Comparison of ENCODE assay signal across 21 cellular contexts in the genomic region with DNA sequence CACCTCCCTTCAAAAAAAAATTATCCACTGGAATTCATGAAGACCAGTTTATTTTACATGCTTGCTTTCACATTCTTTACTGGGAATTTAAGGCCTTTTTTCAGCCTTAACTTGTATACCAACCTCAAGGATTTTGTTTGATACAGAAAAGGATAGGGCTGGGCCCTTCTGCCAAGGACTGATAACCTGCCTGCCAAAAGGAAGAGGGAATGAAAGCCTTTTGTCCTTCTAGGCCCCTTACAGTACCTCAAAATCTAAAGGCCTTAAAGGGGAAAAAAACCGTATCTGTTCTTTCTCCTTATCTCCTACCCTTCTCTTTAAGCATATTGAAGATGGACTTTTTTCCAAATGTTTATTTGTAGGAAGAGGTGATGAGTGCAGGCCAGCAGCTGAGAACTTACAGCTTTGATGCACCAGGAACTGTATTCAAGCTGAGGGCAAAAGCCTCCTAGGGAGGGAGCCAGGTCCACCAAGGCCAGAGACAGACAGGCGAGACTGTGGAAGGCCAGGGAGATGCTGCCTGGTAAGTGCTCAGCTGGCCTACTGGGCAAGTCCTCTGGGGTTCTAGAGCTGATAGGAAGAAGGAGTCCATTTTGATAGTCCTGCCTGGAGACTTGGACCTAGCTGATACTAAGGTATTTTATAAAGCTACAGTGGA. TPM values are rescaled to one million over a fixed set of nuclear protein-coding genes. Genes with fewer than 3 reads are reported as not detected.
A peak's percentile ranks its signal among the peaks of the same experiment; 100 is the strongest.
DNase-seq lines count a peak whose midpoint lies in the region; TF ChIP-seq lines count a peak whose summit lies in the region.
"Had no signal": no experiment of that assay in that cellular context is flagged by ENCODE, and none has a peak within 500 bp of the region (broad histone marks: within the 10 kb centered on the region; RNA-seq: fewer than 3 reads in every experiment).

No MANE protein-coding gene starts in this region.

- peak overlapping the region; percentile 47 for H3K27ac Mint-ChIP-seq in activated CD4-positive, alpha-beta memory T cell treated with anti-CD3 and anti-CD28 coated beads, Interleukin-2, amount 10 ng/mL, durations not matched to agents 7 days and 5 days
- no peak overlapping the region for H3K27ac Mint-ChIP-seq in activated CD4-positive, alpha-beta memory T cell treated with anti-CD3 and anti-CD28 coated beads for 36 hours
- H3K27ac Mint-ChIP-seq: activated naive CD8-positive, alpha-beta T cell treated with anti-CD3 and anti-CD28 coated beads, Interleukin-2, amount 10 ng/mL, durations not matched to agents 7 days and 5 days; memory B cell; stimulated activated naive CD8-positive, alpha-beta T cell treated with anti-CD3 and anti-CD28 coated beads, Interleukin-15, Interleukin-2, amounts not matched to agents 100 ng/mL and 50 ng/mL, for 24 hours had no signal

- H3K4me3 ChIP-seq in dorsolateral prefrontal cortex (no peak overlapping the region), sigmoid colon (no peak overlapping the region)
- H3K4me3 ChIP-seq: A549, SK-N-MC had no signal

- peaks cover 0 to 10% (median 7%) of the 10 kb centered on the region in 4 donors for H3K4me1 ChIP-seq in sigmoid colon

- no peaks in the 10 kb centered on the region for H3K9me3 Mint-ChIP-seq in activated CD4-positive, alpha-beta memory T cell treated with anti-CD3 and anti-CD28 coated beads, Interleukin-2, amount 10 ng/mL, durations not matched to agents 7 days and 5 days
- H3K9me3 Mint-ChIP-seq in activated CD4-positive, alpha-beta memory T cell treated with anti-CD3 and anti-CD28 coated beads for 36 hours: no peaks in the 10 kb centered on the region
- H3K9me3 Mint-ChIP-seq: activated naive CD8-positive, alpha-beta T cell treated with anti-CD3 and anti-CD28 coated beads, Interleukin-2, amount 10 ng/mL, durations not matched to agents 7 days and 5 days; memory B cell; stimulated activated naive CD8-positive, alpha-beta T cell treated with anti-CD3 and anti-CD28 coated beads, Interleukin-15, Interleukin-2, amounts not matched to agents 100 ng/mL and 50 ng/mL, for 24 hours had no signal

- peak overlapping the region in 35 of 59 donors; percentile 0 to 71 (median 35) for H3K27ac ChIP-seq in dorsolateral prefrontal cortex
- H3K27ac ChIP-seq in sigmoid colon: peak overlapping the region in 3 of 4 donors; percentile 25 to 48 (median 44)
- H3K27ac ChIP-seq: A549, SK-N-MC had no signal

- no peaks in the 10 kb centered on the region for H3K27me3 Mint-ChIP-seq in activated CD4-positive, alpha-beta memory T cell treated with anti-CD3 and anti-CD28 coated beads, Interleukin-2, amount 10 ng/mL, durations not matched to agents 7 days and 5 days
- no peaks in the 10 kb centered on the region for H3K27me3 Mint-ChIP-seq in activated CD4-positive, alpha-beta memory T cell treated with anti-CD3 and anti-CD28 coated beads for 36 hours
- H3K27me3 Mint-ChIP-seq: activated CD8-positive, alpha-beta memory T cell treated with anti-CD3 and anti-CD28 coated beads, Interleukin-2, amount 10 ng/mL, durations not matched to agents 7 days and 5 days; activated naive CD8-positive, alpha-beta T cell treated with anti-CD3 and anti-CD28 coated beads, Interleukin-2, amount 10 ng/mL, durations not matched to agents 7 days and 5 days; memory B cell; stimulated activated naive CD8-positive, alpha-beta T cell treated with anti-CD3 and anti-CD28 coated beads, Interleukin-15, Interleukin-2, amounts not matched to agents 100 ng/mL and 50 ng/mL, for 24 hours had no signal

- peaks cover 34% of the 10 kb centered on the region for H3K4me1 Mint-ChIP-seq in activated CD4-positive, alpha-beta memory T cell treated with anti-CD3 and anti-CD28 coated beads, Interleukin-2, amount 10 ng/mL, durations not matched to agents 7 days and 5 days
- H3K4me1 Mint-ChIP-seq in activated CD4-positive, alpha-beta memory T cell treated with anti-CD3 and anti-CD28 coated beads for 36 hours (ENCODE audit: low read depth): no peaks in the 10 kb centered on the region

- TF ChIP-seq EP300 in sigmoid colon (IDR thresholded peaks at IDR 0.05): no peak

- POLR2A ChIA-PET in activated CD4-positive, alpha-beta memory T cell treated with anti-CD3 and anti-CD28 coated beads, Interleukin-2, amount 10 ng/mL, durations not matched to agents 7 days and 5 days (lab: Charles Lee): interaction anchor here (1.6 kb wide), 1 partner anchor 11 kb away, joined by 4 read pairs; no protein-coding TSS in a partner anchor
- POLR2A ChIA-PET in activated CD4-positive, alpha-beta memory T cell treated with anti-CD3 and anti-CD28 coated beads for 36 hours (lab: Charles Lee): interaction anchor here (0.6 kb wide), 1 partner anchor 589 kb away, joined by 3 read pairs; no protein-coding TSS in a partner anchor

- no peaks in the 10 kb centered on the region for H3K27me3 ChIP-seq in dorsolateral prefrontal cortex
- no peaks in the 10 kb centered on the region for H3K27me3 ChIP-seq in sigmoid colon

- TF ChIP-seq POLR2A in sigmoid colon (IDR thresholded peaks at IDR 0.05): no peak

- H3K9me3 ChIP-seq in sigmoid colon: no peaks in the 10 kb centered on the region
- H3K9me3 ChIP-seq: A549 had no signal

- peaks cover 22 to 96% (median 59%) of the 10 kb centered on the region in 4 donors for H3K36me3 ChIP-seq in sigmoid colon

- TF ChIP-seq CTCF in dorsolateral prefrontal cortex (IDR thresholded peaks at IDR 0.05 in 54 of 56, conservative IDR thresholded peaks at IDR 0.05 in 2 of 56; ENCODE audit: low read depth in 1 of 56, partially characterized antibody in 56 of 56): no peak
- no peak for TF ChIP-seq CTCF in sigmoid colon (IDR thresholded peaks at IDR 0.05)

- intact Hi-C loops in activated CD4-positive, alpha-beta memory T cell treated with anti-CD3 and anti-CD28 coated beads for 36 hours (cut with micrococcal nuclease): no loop called here
- intact Hi-C loops in dorsolateral prefrontal cortex (cut with DNase I) (loop anchor here in 1 of 2 donors (5.0 kb wide), 1 partner anchor 39 kb away; the partner anchor contains the start of gene CNOT8), sigmoid colon (cut with DNase I) (no loop called here)

- H3K4me3 Mint-ChIP-seq in activated CD4-positive, alpha-beta memory T cell treated with anti-CD3 and anti-CD28 coated beads, Interleukin-2, amount 10 ng/mL, durations not matched to agents 7 days and 5 days: no peak overlapping the region
- no peak overlapping the region for H3K4me3 Mint-ChIP-seq in activated CD4-positive, alpha-beta memory T cell treated with anti-CD3 and anti-CD28 coated beads for 36 hours
- H3K4me3 Mint-ChIP-seq: activated CD8-positive, alpha-beta memory T cell treated with anti-CD3 and anti-CD28 coated beads, Interleukin-2, amount 10 ng/mL, durations not matched to agents 7 days and 5 days; activated naive CD8-positive, alpha-beta T cell treated with anti-CD3 and anti-CD28 coated beads, Interleukin-2, amount 10 ng/mL, durations not matched to agents 7 days and 5 days; memory B cell; stimulated activated naive CD8-positive, alpha-beta T cell treated with anti-CD3 and anti-CD28 coated beads, Interleukin-15, Interleukin-2, amounts not matched to agents 100 ng/mL and 50 ng/mL, for 24 hours had no signal

- DNase-seq in activated CD4-positive, alpha-beta memory T cell treated with anti-CD3 and anti-CD28 coated beads, Interleukin-2, amount 10 ng/mL, durations not matched to agents 7 days and 5 days: no peak
- no peak for DNase-seq in activated CD4-positive, alpha-beta memory T cell treated with anti-CD3 and anti-CD28 coated beads for 36 hours
- DNase-seq in HUDEP-2 (lab: John Stamatoyannopoulos, UW; ENCODE audit: unreplicated experiment in 76 of 76) (peak in 65 of 76 experiments; percentile 1 to 79 (median 36)), dorsolateral prefrontal cortex (no peak), sigmoid colon (no peak), NCI-H1092 (lab: John Stamatoyannopoulos, UW) (no peak), NCI-H748 treated with DMSO at 0.1 percent for 48 hours (lab: John Stamatoyannopoulos, UW) (no peak), LoVo (ENCODE audit: low spot score) (no peak)
- DNase-seq: activated CD8-positive, alpha-beta memory T cell treated with anti-CD3 and anti-CD28 coated beads, Interleukin-2, amount 10 ng/mL, durations not matched to agents 7 days and 5 days; activated naive CD8-positive, alpha-beta T cell treated with anti-CD3 and anti-CD28 coated beads, Interleukin-2, amount 10 ng/mL, durations not matched to agents 7 days and 5 days; cerebellar nuclear complex; EL; Karpas-422; NCI-H1436; NCI-H446; nucleus accumbens; small intestine had no signal

- H3K36me3 Mint-ChIP-seq in activated CD4-positive, alpha-beta memory T cell treated with anti-CD3 and anti-CD28 coated beads, Interleukin-2, amount 10 ng/mL, durations not matched to agents 7 days and 5 days (ENCODE audit: low read depth): peaks cover 65% of the 10 kb centered on the region
- H3K36me3 Mint-ChIP-seq in activated CD4-positive, alpha-beta memory T cell treated with anti-CD3 and anti-CD28 coated beads for 36 hours: peaks cover 40% of the 10 kb centered on the region

- 87 to 90% methylated on average over 2 of the region's 2 CpGs for WGBS in sigmoid colon, 2 donors

- CTCF ChIA-PET in activated CD4-positive, alpha-beta memory T cell treated with anti-CD3 and anti-CD28 coated beads, Interleukin-2, amount 10 ng/mL, durations not matched to agents 7 days and 5 days (lab: Charles Lee): interaction anchor here (1.3 to 1.8 kb wide), 2 partner anchors 11 to 51 kb away, joined by 3 to 6 read pairs; no protein-coding TSS in a partner anchor
- CTCF ChIA-PET in activated CD4-positive, alpha-beta memory T cell treated with anti-CD3 and anti-CD28 coated beads for 36 hours (lab: Charles Lee): interaction anchor here (1.0 kb wide), 1 partner anchor 38 kb away, joined by 3 read pairs; no protein-coding TSS in a partner anchor

RNA-seq across cellular contexts. Expression of gene FAXDC2, which starts 31.8 kb away (rescaled TPM):
- not detected for total RNA-seq in activated CD4-positive, alpha-beta memory T cell treated with anti-CD3 and anti-CD28 coated beads, Interleukin-2, amount 10 ng/mL, durations not matched to agents 7 days and 5 days
- not detected for total RNA-seq in activated CD4-positive, alpha-beta memory T cell treated with anti-CD3 and anti-CD28 coated beads for 36 hours
- total RNA-seq in dorsolateral prefrontal cortex (100 to 1,000 TPM in 7 of 120 experiments, 10 to 100 TPM in 113; 17.1 to 155 (median 53.8) TPM), sigmoid colon (100 to 1,000 TPM in 1 of 4 donors, 10 to 100 TPM in 3; 67.3 to 118 (median 90.6) TPM)
- polyA plus RNA-seq in sigmoid colon: 10 to 100 TPM; 13.3 to 30.0 (median 19.4) TPM
- total RNA-seq: activated CD8-positive, alpha-beta memory T cell treated with anti-CD3 and anti-CD28 coated beads, Interleukin-2, amount 10 ng/mL, durations not matched to agents 7 days and 5 days; activated naive CD8-positive, alpha-beta T cell treated with anti-CD3 and anti-CD28 coated beads, Interleukin-2, amount 10 ng/mL, durations not matched to agents 7 days and 5 days had no signal

RNA-seq across cellular contexts. Expression of gene CNOT8, which starts 39.8 kb away (rescaled TPM):
- total RNA-seq in activated CD4-positive, alpha-beta memory T cell treated with anti-CD3 and anti-CD28 coated beads, Interleukin-2, amount 10 ng/mL, durations not matched to agents 7 days and 5 days: 10 to 100 TPM; 86.2 to 94.5 TPM
- total RNA-seq in activated CD4-positive, alpha-beta memory T cell treated with anti-CD3 and anti-CD28 coated beads for 36 hours: 10 to 100 TPM; 66.5 to 66.9 TPM
- total RNA-seq in dorsolateral prefrontal cortex: 10 to 100 TPM; 40.2 to 72.9 (median 52.6) TPM
- 10 to 100 TPM; 51.8 to 80.6 (median 70.1) TPM for total RNA-seq in sigmoid colon
- polyA plus RNA-seq in sigmoid colon: 10 to 100 TPM; 51.6 to 53.5 (median 52.8) TPM

Comparison
In these comparisons a context has a peak if more than half of its experiments do, and no peak if none do; other contexts are left out.
1. DNase-seq: peak in HUDEP-2 (65 of 76); none in activated CD4-positive, alpha-beta memory T cell treated with anti-CD3 and anti-CD28 coated beads, Interleukin-2, amount 10 ng/mL, durations not matched to agents 7 days and 5 days (single experiment), activated CD4-positive, alpha-beta memory T cell treated with anti-CD3 and anti-CD28 coated beads for 36 hours (single experiment), dorsolateral prefrontal cortex (0 of 10), sigmoid colon (single experiment), NCI-H1092 (single experiment), NCI-H748 treated with DMSO at 0.1 percent for 48 hours (single experiment) and LoVo (single experiment).
2. RNA of gene FAXDC2, which starts 31.8 kb away (total RNA-seq): 67.3 to 118 TPM in sigmoid colon and 17.1 to 155 TPM in dorsolateral prefrontal cortex; not detected in activated CD4-positive, alpha-beta memory T cell treated with anti-CD3 and anti-CD28 coated beads, Interleukin-2, amount 10 ng/mL, durations not matched to agents 7 days and 5 days and not detected in activated CD4-positive, alpha-beta memory T cell treated with anti-CD3 and anti-CD28 coated beads for 36 hours; every median in the first group is over 10 times any median in the second.